In genomic region chr4:109560687-109561452, GRCh38 we compare ENCODE assay signal across 1 cellular context.
A peak's percentile ranks its signal among the peaks of the same experiment; 100 is the strongest.
TF ChIP-seq lines count a peak whose summit lies in the region.

No MANE protein-coding gene starts in this region.

TF ChIP-seq in HEK293, 187 proteins besides CTCF, POLR2A, EP300 and RAD21 (continued from another document):
- TF ChIP-seq PRDM10 (tag by site-specific recombination; IDR thresholded peaks at IDR 0.05): peak; percentile 86
- TF ChIP-seq HOXC10 (CRISPR knock-in tag; IDR thresholded peaks at IDR 0.05): no peak
- peak; percentile 87 for TF ChIP-seq WT1 (tag by site-specific recombination; IDR thresholded peaks at IDR 0.05)
- TF ChIP-seq ZBTB44 (tag by site-specific recombination; IDR thresholded peaks at IDR 0.05): peak; percentile 43; the same call in 1 of the 2 replicates
- TF ChIP-seq MZF1 (tag by site-specific recombination; IDR thresholded peaks at IDR 0.05; ENCODE audit: borderline replicate concordance): 0 out of 2 replicates have a peak, but pooled peaks have one; percentile 16
- TF ChIP-seq ZNF600 (tag by site-specific recombination; IDR thresholded peaks at IDR 0.05): peak; percentile 70
- TF ChIP-seq ZBTB20 (tag by site-specific recombination; IDR thresholded peaks at IDR 0.05): peak; percentile 82
- TF ChIP-seq ZNF214 (tag by site-specific recombination; IDR thresholded peaks at IDR 0.05; ENCODE audit: borderline replicate concordance): no peak
- TF ChIP-seq FEZF1 (tag by site-specific recombination; IDR thresholded peaks at IDR 0.05): peak; percentile 67
- peak; percentile 93 for TF ChIP-seq ZBTB6 (tag by site-specific recombination; IDR thresholded peaks at IDR 0.05)
- 0 out of 2 replicates have a peak, but pooled peaks have one; percentile 18 for TF ChIP-seq OSR2 (tag by site-specific recombination; IDR thresholded peaks at IDR 0.05)
- TF ChIP-seq PRDM1 (tag by site-specific recombination; IDR thresholded peaks at IDR 0.05): peak; percentile 95
- 0 out of 2 replicates have a peak, but pooled peaks have one; percentile 33 for TF ChIP-seq PRDM4 (tag by site-specific recombination; IDR thresholded peaks at IDR 0.05)
- TF ChIP-seq ZBTB17 (tag by site-specific recombination; IDR thresholded peaks at IDR 0.05): peak; percentile 85
- 0 out of 2 replicates have a peak, but pooled peaks have one; percentile 12 for TF ChIP-seq GLIS1 (tag by site-specific recombination; IDR thresholded peaks at IDR 0.05)
- no peak for TF ChIP-seq ZNF280D (tag by site-specific recombination; IDR thresholded peaks at IDR 0.05)
